14 cellular contexts compared by ENCODE assay signal in the genomic region with DNA sequence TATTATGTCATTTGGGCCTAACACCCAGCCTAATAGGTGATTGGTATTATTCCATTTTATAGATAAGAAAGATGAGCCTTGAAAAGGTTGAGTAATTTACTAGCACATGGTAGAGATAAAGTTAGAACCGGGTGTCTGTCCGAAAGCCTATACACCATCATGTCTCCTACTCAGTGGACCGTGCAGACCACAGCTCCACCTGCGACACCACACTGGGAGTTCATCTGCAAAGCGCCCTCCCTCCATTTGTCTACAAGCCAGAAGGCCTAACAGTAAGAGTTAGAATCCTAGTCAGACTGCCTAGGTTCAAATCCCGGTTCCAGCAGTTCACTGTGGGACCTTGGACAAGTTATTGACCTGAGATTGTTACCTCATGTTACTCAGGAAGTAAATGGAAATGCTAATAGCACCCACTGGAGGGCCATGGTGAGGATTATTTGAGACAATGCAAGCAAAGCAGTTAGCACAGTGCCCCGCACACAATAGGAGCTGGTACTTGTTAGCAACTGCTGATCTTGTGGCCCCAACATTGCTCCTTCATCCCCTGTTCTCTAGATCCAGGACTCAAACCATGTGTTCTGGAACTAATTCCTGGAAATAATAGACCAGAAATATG. TPM values are rescaled to one million over a fixed set of nuclear protein-coding genes. Genes with fewer than 3 reads are reported as not detected.
DNase-seq lines count a peak whose midpoint lies in the region; ATAC-seq, FAIRE-seq and TF ChIP-seq lines count a peak whose summit lies in the region.
"Had no signal": no experiment of that assay in that cellular context is flagged by ENCODE, and none has a peak within 500 bp of the region (broad histone marks: within the 10 kb centered on the region; RNA-seq: fewer than 3 reads in every experiment).

No MANE protein-coding gene starts in this region.

- TF ChIP-seq CTCF in D721Med (IDR thresholded peaks at IDR 0.05; ENCODE audit: insufficient read depth, missing control alignments): no peak

- no peaks in the 10 kb centered on the region for H3K27me3 Mint-ChIP-seq in activated naive CD4-positive, alpha-beta T cell treated with anti-CD3 and anti-CD28 coated beads, Interleukin-2, amount 50 U/mL, for 24 hours
- no peaks in the 10 kb centered on the region for H3K27me3 Mint-ChIP-seq in stimulated activated naive B cell treated with anti-CD40 and anti-IgM and Interleukin-4, amounts not matched to agents 10 μg/mL and 1 μg/mL and 100 μg/mL, for 72 hours

- no peak for DNase-seq in activated naive CD4-positive, alpha-beta T cell treated with anti-CD3 and anti-CD28 coated beads, Interleukin-2, amount 50 U/mL, for 72 hours (ENCODE audit: low spot score in 2 of 2)
- DNase-seq in stimulated activated naive B cell treated with anti-CD40 and anti-IgM and Interleukin-4, amounts not matched to agents 10 μg/mL and 1 μg/mL and 100 μg/mL, for 72 hours: peak; percentile 58
- DNase-seq in D721Med (ENCODE audit: insufficient read length, low spot score) (no peak), HK-2 (ENCODE audit: unreplicated experiment) (no peak), left ventricle myocardium superior (no peak)
- DNase-seq: activated T-cell treated with anti-CD3 and anti-CD28 coated beads, Interleukin-2, amount 50 U/mL, for 72 hours; mammary epithelial cell; NCI-H2171; stimulated activated CD4-positive, alpha-beta T cell treated with anti-CD3 and anti-CD28 coated beads, Interleukin-2, amount 100 ng/mL, for 48 hours had no signal

- H3K27ac Mint-ChIP-seq in activated naive CD4-positive, alpha-beta T cell treated with anti-CD3 and anti-CD28 coated beads, Interleukin-2, amount 50 U/mL, for 24 hours: peak overlapping the region; percentile 23
- no peak overlapping the region for H3K27ac Mint-ChIP-seq in activated naive CD4-positive, alpha-beta T cell treated with anti-CD3 and anti-CD28 coated beads, Interleukin-2, amount 50 U/mL, for 72 hours
- H3K27ac Mint-ChIP-seq in stimulated activated naive B cell treated with anti-CD40 and anti-IgM and Interleukin-4, amounts not matched to agents 10 μg/mL and 1 μg/mL and 100 μg/mL, for 72 hours: no peak overlapping the region
- H3K27ac Mint-ChIP-seq: activated T-cell treated with anti-CD3 and anti-CD28 coated beads, Interleukin-2, amount 50 U/mL, for 72 hours had no signal

- no peak for FAIRE-seq in D721Med (lab: Jason Lieb, UNC)
- FAIRE-seq: A204.1 had no signal

- peaks cover 2% of the 10 kb centered on the region for H3K36me3 Mint-ChIP-seq in activated naive CD4-positive, alpha-beta T cell treated with anti-CD3 and anti-CD28 coated beads, Interleukin-2, amount 50 U/mL, for 24 hours
- no peaks in the 10 kb centered on the region for H3K36me3 Mint-ChIP-seq in activated naive CD4-positive, alpha-beta T cell treated with anti-CD3 and anti-CD28 coated beads, Interleukin-2, amount 50 U/mL, for 72 hours
- H3K36me3 Mint-ChIP-seq in stimulated activated naive B cell treated with anti-CD40 and anti-IgM and Interleukin-4, amounts not matched to agents 10 μg/mL and 1 μg/mL and 100 μg/mL, for 72 hours: peaks cover 0 to 3% of the 10 kb centered on the region in 2 donors

- intact Hi-C loops in left ventricle myocardium superior (cut with micrococcal nuclease): no loop called here

- no peaks in the 10 kb centered on the region for H3K9me3 Mint-ChIP-seq in activated naive CD4-positive, alpha-beta T cell treated with anti-CD3 and anti-CD28 coated beads, Interleukin-2, amount 50 U/mL, for 24 hours
- H3K9me3 Mint-ChIP-seq in activated naive CD4-positive, alpha-beta T cell treated with anti-CD3 and anti-CD28 coated beads, Interleukin-2, amount 50 U/mL, for 72 hours: no peaks in the 10 kb centered on the region
- peaks cover 0 to 2% of the 10 kb centered on the region in 2 donors for H3K9me3 Mint-ChIP-seq in stimulated activated naive B cell treated with anti-CD40 and anti-IgM and Interleukin-4, amounts not matched to agents 10 μg/mL and 1 μg/mL and 100 μg/mL, for 72 hours
- H3K9me3 Mint-ChIP-seq: activated T-cell treated with anti-CD3 and anti-CD28 coated beads, Interleukin-2, amount 50 U/mL, for 72 hours had no signal

- no peak for ATAC-seq in activated naive CD4-positive, alpha-beta T cell treated with anti-CD3 and anti-CD28 coated beads, Interleukin-2, amount 50 U/mL, for 72 hours
- ATAC-seq in GM21786 (IDR thresholded peaks at IDR 0.05; ENCODE audit: unreplicated experiment): peak; percentile 81
- ATAC-seq in HG03432 (IDR thresholded peaks at IDR 0.05; ENCODE audit: unreplicated experiment): peak; percentile 68
- peak; percentile 47 to 63 for ATAC-seq in stimulated activated naive B cell treated with anti-CD40 and anti-IgM and Interleukin-4, amounts not matched to agents 10 μg/mL and 1 μg/mL and 100 μg/mL, for 72 hours (replicated peaks)
- ATAC-seq in left ventricle myocardium superior: no peak
- ATAC-seq: activated T-cell treated with anti-CD3 and anti-CD28 coated beads, Interleukin-2, amount 50 U/mL, for 72 hours had no signal

- H3K4me1 Mint-ChIP-seq in activated naive CD4-positive, alpha-beta T cell treated with anti-CD3 and anti-CD28 coated beads, Interleukin-2, amount 50 U/mL, for 24 hours: peaks cover 28% of the 10 kb centered on the region
- peaks cover 41 to 77% of the 10 kb centered on the region in 2 donors for H3K4me1 Mint-ChIP-seq in stimulated activated naive B cell treated with anti-CD40 and anti-IgM and Interleukin-4, amounts not matched to agents 10 μg/mL and 1 μg/mL and 100 μg/mL, for 72 hours

- H3K4me3 Mint-ChIP-seq in activated naive CD4-positive, alpha-beta T cell treated with anti-CD3 and anti-CD28 coated beads, Interleukin-2, amount 50 U/mL, for 24 hours: no peak overlapping the region
- H3K4me3 Mint-ChIP-seq in stimulated activated naive B cell treated with anti-CD40 and anti-IgM and Interleukin-4, amounts not matched to agents 10 μg/mL and 1 μg/mL and 100 μg/mL, for 72 hours: no peak overlapping the region
- H3K4me3 Mint-ChIP-seq: activated T-cell treated with anti-CD3 and anti-CD28 coated beads, Interleukin-2, amount 50 U/mL, for 72 hours had no signal

RNA-seq across cellular contexts. Expression of a gene that starts 20.5 kb away (rescaled TPM):
- total RNA-seq in activated naive CD4-positive, alpha-beta T cell treated with anti-CD3 and anti-CD28 coated beads, Interleukin-2, amount 50 U/mL, for 72 hours: 100 to 1,000 TPM; 102 to 155 TPM
- total RNA-seq in left ventricle myocardium superior: 0.92 TPM

RNA-seq across cellular contexts. Expression of a gene that starts 20.7 kb away (rescaled TPM):
- 1 to 10 TPM; 4.4 to 5.2 TPM for total RNA-seq in activated naive CD4-positive, alpha-beta T cell treated with anti-CD3 and anti-CD28 coated beads, Interleukin-2, amount 50 U/mL, for 72 hours
- total RNA-seq in left ventricle myocardium superior: 9.1 TPM

RNA-seq across cellular contexts. Expression of a gene that starts 36.0 kb away (rescaled TPM):
- not detected for total RNA-seq in activated naive CD4-positive, alpha-beta T cell treated with anti-CD3 and anti-CD28 coated beads, Interleukin-2, amount 50 U/mL, for 72 hours
- total RNA-seq in left ventricle myocardium superior: not detected
- total RNA-seq: activated T-cell treated with anti-CD3 and anti-CD28 coated beads, Interleukin-2, amount 50 U/mL, for 72 hours; hepatocyte; mammary epithelial cell had no signal

RNA-seq across cellular contexts. Expression of a gene that starts 44.7 kb away (rescaled TPM):
- total RNA-seq in activated naive CD4-positive, alpha-beta T cell treated with anti-CD3 and anti-CD28 coated beads, Interleukin-2, amount 50 U/mL, for 72 hours: 100 to 1,000 TPM in 1 of 2 donors, 10 to 100 TPM in 1; 95.2 to 228 TPM
- 0.87 TPM for total RNA-seq in left ventricle myocardium superior

Comparison
In these comparisons a context has a peak if more than half of its experiments do, and no peak if none do; other contexts are left out.
1. ATAC-seq: peak in GM21786 (single experiment), HG03432 (single experiment) and stimulated activated naive B cell treated with anti-CD40 and anti-IgM and Interleukin-4, amounts not matched to agents 10 μg/mL and 1 μg/mL and 100 μg/mL, for 72 hours (2 of 2); none in activated naive CD4-positive, alpha-beta T cell treated with anti-CD3 and anti-CD28 coated beads, Interleukin-2, amount 50 U/mL, for 72 hours (0 of 2) and left ventricle myocardium superior (single experiment).
2. RNA of a gene that starts 20.5 kb away (total RNA-seq): 102 to 155 TPM in activated naive CD4-positive, alpha-beta T cell treated with anti-CD3 and anti-CD28 coated beads, Interleukin-2, amount 50 U/mL, for 72 hours; 0.92 TPM in left ventricle myocardium superior (single experiment); every median in the first group is over 10 times any median in the second.